6 cellular contexts compared by ENCODE assay signal in the genomic region with DNA sequence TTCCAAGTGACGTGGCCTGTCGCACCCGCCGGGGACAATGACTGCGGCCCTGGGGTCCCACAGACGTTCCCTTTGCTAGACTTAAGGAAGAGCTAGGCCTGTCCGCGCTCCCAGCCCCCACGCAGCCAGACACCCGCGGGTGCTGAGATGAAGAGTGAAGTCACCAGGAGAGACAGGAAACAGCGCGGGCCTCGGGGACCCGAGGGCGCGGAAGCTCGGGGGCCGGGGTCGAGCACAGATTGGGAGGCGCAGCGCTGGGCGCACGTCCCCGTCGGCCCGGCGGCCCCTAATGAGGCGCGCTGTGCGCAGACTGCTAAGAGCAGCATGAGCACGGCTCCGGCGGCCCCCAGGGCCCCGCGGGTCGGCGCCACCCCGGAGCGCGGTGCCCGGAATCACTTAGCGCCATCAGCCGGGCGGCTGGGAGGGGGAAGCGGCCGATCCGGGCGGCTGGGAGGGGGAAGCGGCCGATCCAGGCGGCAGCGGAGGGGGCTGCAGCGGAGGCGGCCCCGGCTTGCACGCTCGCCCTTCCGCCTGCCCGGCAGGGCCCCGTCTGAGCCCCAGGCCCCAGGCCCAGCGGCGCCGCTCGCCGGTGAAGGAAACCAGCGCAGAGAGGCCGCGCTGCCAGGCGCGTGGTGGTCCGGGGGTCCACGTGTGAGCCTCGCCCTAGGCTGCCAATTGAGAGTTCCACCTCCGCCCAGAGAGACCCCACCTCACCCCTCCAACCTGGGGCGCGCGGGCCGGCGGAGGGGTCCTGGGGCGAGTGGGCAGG. TPM values are rescaled to one million over a fixed set of nuclear protein-coding genes. Genes with fewer than 3 reads are reported as not detected.
DNase-seq lines count a peak whose midpoint lies in the region; ATAC-seq and TF ChIP-seq lines count a peak whose summit lies in the region.

No MANE protein-coding gene starts in this region.

- DNase-seq in SK-N-SH = peak; percentile 40
- peak in 2 of 5 donors; percentile 36 to 45 for DNase-seq in heart left ventricle
- DNase-seq in type B pancreatic cell (ENCODE audit: extremely low spot score, unreplicated experiment) = no peak
- no peak for DNase-seq in substantia nigra (lab: John Stamatoyannopoulos, UW)

- H3K27ac ChIP-seq in SK-N-SH (ENCODE audit: low read depth in 2 of 2, low read length in 1 of 2) (no peak overlapping the region), heart left ventricle (no peak overlapping the region), substantia nigra (ENCODE audit: low read depth, low read length, poor library complexity, severe bottlenecking) (no peak overlapping the region)

- H3F3A ChIP-seq in SK-N-SH (replicated peaks; ENCODE audit: insufficient read depth) = no peaks in the 10 kb centered on the region

- no peak overlapping the region for H3K9ac ChIP-seq in SK-N-SH

- ATAC-seq in SK-N-SH treated with all-trans-retinoic acid at 6 μM for 48 hours (no peak), heart left ventricle (peak in 3 of 4 donors; percentile 39 to 78 (median 57)), HG02610 (IDR thresholded peaks at IDR 0.05; ENCODE audit: unreplicated experiment) (no peak)

- H3K36me3 ChIP-seq in SK-N-SH (replicated peaks in 1 of 2; ENCODE audit: control insufficient read depth in 1 of 2, insufficient read depth in 2 of 2, low read length in 1 of 2) = no peaks in the 10 kb centered on the region
- H3K36me3 ChIP-seq in heart left ventricle = no peaks in the 10 kb centered on the region

- no peak overlapping the region for H3K4me2 ChIP-seq in SK-N-SH

- H2AFZ ChIP-seq in SK-N-SH (ENCODE audit: low read depth) = no peak overlapping the region

- no peak for TF ChIP-seq POLR2A in heart left ventricle (IDR thresholded peaks at IDR 0.05)

- H3K4me3 Mint-ChIP-seq in type B pancreatic cell = peak overlapping the region; percentile 87

- no peak for TF ChIP-seq EP300 in SK-N-SH (IDR thresholded peaks at IDR 0.05; ENCODE audit: borderline replicate concordance in 1 of 2, low read depth in 1 of 2, low read length in 1 of 2)

- H3K36me3 Mint-ChIP-seq in type B pancreatic cell = no peaks in the 10 kb centered on the region

- H3K79me2 ChIP-seq in SK-N-SH (ENCODE audit: insufficient read depth) = no peaks in the 10 kb centered on the region

- H3K27ac Mint-ChIP-seq in type B pancreatic cell = peak overlapping the region; percentile 20

- H3K9me3 ChIP-seq in SK-N-SH (no peaks in the 10 kb centered on the region), heart left ventricle (no peaks in the 10 kb centered on the region)

- peaks cover 4% of the 10 kb centered on the region for H3K4me1 Mint-ChIP-seq in type B pancreatic cell (ENCODE audit: unreplicated experiment)

- H3K9me2 ChIP-seq in SK-N-SH = no peaks in the 10 kb centered on the region

- TF ChIP-seq CTCF in SK-N-SH (IDR thresholded peaks at IDR 0.05) (no peak), heart left ventricle (IDR thresholded peaks at IDR 0.05) (no peak), type B pancreatic cell (conservative IDR thresholded peaks at IDR 0.05) (no peak)

- H3K27me3 ChIP-seq in SK-N-SH (ENCODE audit: insufficient read depth) (no peaks in the 10 kb centered on the region), heart left ventricle (peaks cover 3 to 46% (median 14%) of the 10 kb centered on the region in 9 donors)

- 77% methylated on average over 31 of the region's 81 CpGs for WGBS in SK-N-SH (ENCODE audit: low lambda C conversion rate)
- WGBS in heart left ventricle, 4 donors = 7 to 22% (median 8%) methylated on average over 26 to 81 of the region's 81 CpGs

- no peaks in the 10 kb centered on the region for H3K9me3 Mint-ChIP-seq in type B pancreatic cell

- CTCF ChIA-PET in SK-N-SH (lab: Yijun Ruan, JAX) = interaction anchor here (0.8 to 1.5 kb wide), 2 partner anchors 9 to 24 kb away, joined by 3 read pairs; no protein-coding TSS in a partner anchor

- H3K4me1 ChIP-seq in SK-N-SH (ENCODE audit: control insufficient read depth in 1 of 2, insufficient read depth in 2 of 2, low read depth in 1 of 2, low read length in 1 of 2) (no peaks in the 10 kb centered on the region), heart left ventricle (peaks cover 0 to 17% (median 0%) of the 10 kb centered on the region in 12 donors)

- no peaks in the 10 kb centered on the region for H4K20me1 ChIP-seq in SK-N-SH (ENCODE audit: insufficient read depth)

- TF ChIP-seq RAD21 in SK-N-SH (IDR thresholded peaks at IDR 0.05; ENCODE audit: low read length) = no peak

- POLR2A ChIA-PET in SK-N-SH (lab: Yijun Ruan, JAX) = no interaction called here

- peaks cover 50% of the 10 kb centered on the region for H3K27me3 Mint-ChIP-seq in type B pancreatic cell

- intact Hi-C loops in heart left ventricle (cut with DNase I) = no loop called here

- H3K4me3 ChIP-seq in SK-N-SH (ENCODE audit: low read depth in 2 of 2, low read length in 1 of 2) (no peak overlapping the region), heart left ventricle (peak overlapping the region; percentile 20 to 57 (median 48))

TF ChIP-seq in SK-N-SH, 30 proteins besides CTCF, POLR2A, EP300 and RAD21:
- TF ChIP-seq CHD2 (IDR thresholded peaks at IDR 0.05; ENCODE audit: low read length, partially characterized antibody) (no peak), NFIC (IDR thresholded peaks at IDR 0.05; ENCODE audit: borderline replicate concordance) (no peak), TEAD4 (IDR thresholded peaks at IDR 0.05; ENCODE audit: borderline replicate concordance, insufficient read depth) (no peak), FOXM1 (IDR thresholded peaks at IDR 0.05; ENCODE audit: low read depth) (no peak), TCF12 (IDR thresholded peaks at IDR 0.05) (no peak), MEF2A (IDR thresholded peaks at IDR 0.05; ENCODE audit: borderline replicate concordance, low read depth) (no peak), ELF1 (IDR thresholded peaks at IDR 0.05) (no peak), FOXJ3 (CRISPR knock-in tag; IDR thresholded peaks at IDR 0.05) (no peak)

TF ChIP-seq in SK-N-SH treated with all-trans-retinoic acid at 6 μM for 48 hours, 23 proteins besides CTCF, POLR2A, EP300 and RAD21 (continues in another document):
- TF ChIP-seq ESRRG (CRISPR knock-in tag; IDR thresholded peaks at IDR 0.05) = no peak
- no peak for TF ChIP-seq RARB (CRISPR knock-in tag; IDR thresholded peaks at IDR 0.05)
- TF ChIP-seq, protein P1, sequence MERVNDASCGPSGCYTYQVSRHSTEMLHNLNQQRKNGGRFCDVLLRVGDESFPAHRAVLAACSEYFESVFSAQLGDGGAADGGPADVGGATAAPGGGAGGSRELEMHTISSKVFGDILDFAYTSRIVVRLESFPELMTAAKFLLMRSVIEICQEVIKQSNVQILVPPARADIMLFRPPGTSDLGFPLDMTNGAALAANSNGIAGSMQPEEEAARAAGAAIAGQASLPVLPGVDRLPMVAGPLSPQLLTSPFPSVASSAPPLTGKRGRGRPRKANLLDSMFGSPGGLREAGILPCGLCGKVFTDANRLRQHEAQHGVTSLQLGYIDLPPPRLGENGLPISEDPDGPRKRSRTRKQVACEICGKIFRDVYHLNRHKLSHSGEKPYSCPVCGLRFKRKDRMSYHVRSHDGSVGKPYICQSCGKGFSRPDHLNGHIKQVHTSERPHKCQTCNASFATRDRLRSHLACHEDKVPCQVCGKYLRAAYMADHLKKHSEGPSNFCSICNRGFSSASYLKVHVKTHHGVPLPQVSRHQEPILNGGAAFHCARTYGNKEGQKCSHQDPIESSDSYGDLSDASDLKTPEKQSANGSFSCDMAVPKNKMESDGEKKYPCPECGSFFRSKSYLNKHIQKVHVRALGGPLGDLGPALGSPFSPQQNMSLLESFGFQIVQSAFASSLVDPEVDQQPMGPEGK (CRISPR knock-in tag; IDR thresholded peaks at IDR 0.05; ENCODE audit: borderline replicate concordance) = no peak
- TF ChIP-seq ISL1 (CRISPR knock-in tag; IDR thresholded peaks at IDR 0.05) = no peak
- no peak for TF ChIP-seq ZNF8 (CRISPR knock-in tag; IDR thresholded peaks at IDR 0.05)

RNA-seq across cellular contexts. Expression of gene AVP, which starts 8.3 kb away (rescaled TPM):
- polyA plus RNA-seq in SK-N-SH (2012; rRNA removed) = not detected in 2 replicates
- polyA plus RNA-seq in SK-N-SH (2012; cell fraction: cytosol; rRNA removed) = not detected in 2 replicates
- not detected in 2 replicates for polyA plus RNA-seq in SK-N-SH (2012; cell fraction: nucleus; rRNA removed)
- not detected for total RNA-seq in heart left ventricle
- not detected for polyA plus RNA-seq in heart left ventricle
- total RNA-seq in type B pancreatic cell (ENCODE audit: low replicate concordance) = not detected in 2 replicates

RNA-seq across cellular contexts. Expression of gene OXT, which starts 21.4 kb away (rescaled TPM):
- not detected in 2 replicates for polyA plus RNA-seq in SK-N-SH (2012; rRNA removed)
- polyA plus RNA-seq in SK-N-SH (2012; cell fraction: cytosol; rRNA removed) = not detected in 2 replicates
- not detected in 2 replicates for polyA plus RNA-seq in SK-N-SH (2012; cell fraction: nucleus; rRNA removed)
- total RNA-seq in heart left ventricle = under 1 TPM in 1 of 9 donors, not detected in 8; 0.67 TPM
- not detected for polyA plus RNA-seq in heart left ventricle
- total RNA-seq in type B pancreatic cell (ENCODE audit: low replicate concordance) = 1.2 TPM in 1 of 2 replicates, not detected in the other

RNA-seq across cellular contexts. Expression of gene MRPS26, which starts 46.9 kb away (rescaled TPM):
- polyA plus RNA-seq in SK-N-SH (2012; rRNA removed) = 114 and 152 TPM in 2 replicates
- polyA plus RNA-seq in SK-N-SH (2012; cell fraction: cytosol; rRNA removed) = 91.5 and 118 TPM in 2 replicates
- polyA plus RNA-seq in SK-N-SH (2012; cell fraction: nucleus; rRNA removed) = 94.2 and 127 TPM in 2 replicates
- 10 to 100 TPM; 36.5 to 83.4 (median 50.9) TPM for total RNA-seq in heart left ventricle
- 100 to 1,000 TPM in 1 of 2 donors, 10 to 100 TPM in 1; 98.8 to 111 TPM for polyA plus RNA-seq in heart left ventricle
- 59.0 and 67.3 TPM in 2 replicates for total RNA-seq in type B pancreatic cell (ENCODE audit: low replicate concordance)

RNA-seq across cellular contexts. Expression of gene GNRH2, which starts 49.4 kb away (rescaled TPM):
- polyA plus RNA-seq in SK-N-SH (2012; rRNA removed) (0.31 and 0.58 TPM in 2 replicates), heart left ventricle (not detected)
- polyA plus RNA-seq in SK-N-SH (2012; cell fraction: cytosol; rRNA removed) = 0.05 TPM in 1 of 2 replicates, not detected in the other
- polyA plus RNA-seq in SK-N-SH (2012; cell fraction: nucleus; rRNA removed) = 2.3 and 5.7 TPM in 2 replicates
- total RNA-seq in heart left ventricle (under 1 TPM in 1 of 9 donors, not detected in 8; 0.48 TPM), type B pancreatic cell (ENCODE audit: low replicate concordance) (0.99 and 2.3 TPM in 2 replicates)

Comparison
In these comparisons a context has a peak if more than half of its experiments do, and no peak if none do; other contexts are left out.
1. H3K4me3 ChIP-seq: peak in heart left ventricle (12 of 12); none in SK-N-SH (0 of 2).
2. ATAC-seq: peak in heart left ventricle (3 of 4); none in SK-N-SH treated with all-trans-retinoic acid at 6 μM for 48 hours (single experiment) and HG02610 (single experiment).